In the genomic region with DNA sequence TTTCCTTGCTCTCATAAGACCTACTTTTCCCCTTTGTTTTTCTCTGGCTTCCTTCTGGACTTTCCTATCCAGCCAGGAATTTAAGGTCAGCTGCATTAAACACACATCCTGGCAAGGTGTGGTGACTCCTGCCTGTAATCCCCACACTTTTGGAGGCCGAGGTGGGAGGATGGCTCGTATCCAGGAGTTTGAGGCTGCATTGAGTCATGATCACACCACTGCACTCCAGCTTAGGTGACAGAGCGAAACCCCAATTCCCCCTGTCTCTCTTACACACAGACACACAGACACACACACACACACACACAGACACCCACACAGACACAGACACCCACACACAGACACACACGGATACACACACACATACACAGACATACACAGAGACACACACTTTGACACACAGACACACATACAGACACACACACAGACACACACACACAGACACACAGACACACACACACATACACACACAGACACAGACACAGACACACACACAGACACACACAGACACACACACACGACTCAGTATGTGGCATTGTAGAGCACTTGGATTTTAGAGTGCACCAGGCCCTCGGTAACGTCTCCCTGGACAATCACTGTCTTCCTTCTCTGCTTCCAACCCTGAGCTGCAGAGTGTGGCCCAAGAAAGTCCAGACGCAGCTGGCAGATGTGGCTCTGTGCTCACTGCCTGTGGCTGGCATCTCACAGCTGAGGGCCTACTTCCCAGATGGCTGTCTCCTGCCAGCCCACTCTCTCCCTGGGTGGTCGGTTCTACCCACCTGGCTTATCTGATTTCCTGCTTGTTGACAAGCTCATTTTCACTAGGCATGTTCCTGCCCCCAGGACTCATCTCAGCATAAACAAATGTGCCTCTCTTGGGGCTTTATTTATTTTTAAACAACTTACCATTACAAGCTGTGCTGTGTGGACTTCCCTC, we compare ENCODE assay signal across 1 cellular context.
TF ChIP-seq lines count a peak whose summit lies in the region.

No MANE protein-coding gene starts in this region.

TF ChIP-seq in HEK293, 187 proteins besides CTCF, POLR2A, EP300 and RAD21 (continued from another document):
- TF ChIP-seq ZNF398 (tag by site-specific recombination; IDR thresholded peaks at IDR 0.05) (no peak), ZSCAN18 (tag by site-specific recombination; IDR thresholded peaks at IDR 0.05) (no peak), ZNF501 (tag by site-specific recombination; IDR thresholded peaks at IDR 0.05) (no peak), ZNF292 (tag by site-specific recombination; IDR thresholded peaks at IDR 0.05; ENCODE audit: borderline replicate concordance, low read depth) (no peak), REPIN1 (tag by site-specific recombination; IDR thresholded peaks at IDR 0.05; ENCODE audit: low read depth) (no peak), ZNF843 (tag by site-specific recombination; IDR thresholded peaks at IDR 0.05) (no peak), ZNF600 (tag by site-specific recombination; IDR thresholded peaks at IDR 0.05) (no peak), KLF16 (tag by site-specific recombination; IDR thresholded peaks at IDR 0.05) (no peak), ZNF658 (tag by site-specific recombination; IDR thresholded peaks at IDR 0.05) (peak; percentile 38; the same call in 1 of the 2 replicates), GLIS1 (tag by site-specific recombination; IDR thresholded peaks at IDR 0.05) (peak; percentile 60), ZNF621 (tag by site-specific recombination; IDR thresholded peaks at IDR 0.05) (no peak), ZEB2 (tag by site-specific recombination; IDR thresholded peaks at IDR 0.05) (no peak), ZNF169 (tag by site-specific recombination; IDR thresholded peaks at IDR 0.05) (no peak), MEIS1 (CRISPR knock-in tag; IDR thresholded peaks at IDR 0.05; ENCODE audit: borderline replicate concordance) (no peak), ZNF514 (tag by site-specific recombination; IDR thresholded peaks at IDR 0.05) (no peak), ZSCAN23 (tag by site-specific recombination; IDR thresholded peaks at IDR 0.05) (no peak), RBAK (tag by site-specific recombination; IDR thresholded peaks at IDR 0.05) (no peak), ZNF791 (tag by site-specific recombination; IDR thresholded peaks at IDR 0.05) (no peak), ZNF747 (tag by site-specific recombination; IDR thresholded peaks at IDR 0.05) (no peak), ZNF544 (tag by site-specific recombination; IDR thresholded peaks at IDR 0.05) (no peak), GLIS2 (tag by site-specific recombination; IDR thresholded peaks at IDR 0.05) (no peak), ZNF473 (tag by site-specific recombination; IDR thresholded peaks at IDR 0.05) (no peak; the same call in 1 of the 2 replicates), ZNF132 (tag by site-specific recombination; IDR thresholded peaks at IDR 0.05; ENCODE audit: borderline replicate concordance) (no peak), ZNF202 (tag by site-specific recombination; IDR thresholded peaks at IDR 0.05; ENCODE audit: borderline replicate concordance) (no peak)
- TF ChIP-seq, protein P1, sequence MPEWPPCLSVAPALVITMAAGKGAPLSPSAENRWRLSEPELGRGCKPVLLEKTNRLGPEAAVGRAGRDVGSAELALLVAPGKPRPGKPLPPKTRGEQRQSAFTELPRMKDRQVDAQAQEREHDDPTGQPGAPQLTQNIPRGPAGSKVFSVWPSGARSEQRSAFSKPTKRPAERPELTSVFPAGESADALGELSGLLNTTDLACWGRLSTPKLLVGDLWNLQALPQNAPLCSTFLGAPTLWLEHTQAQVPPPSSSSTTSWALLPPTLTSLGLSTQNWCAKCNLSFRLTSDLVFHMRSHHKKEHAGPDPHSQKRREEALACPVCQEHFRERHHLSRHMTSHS (tag by site-specific recombination; IDR thresholded peaks at IDR 0.05): no peak
TF ChIP-seq in HEK293: peak in this region for 15.
